15 cellular contexts compared by ENCODE assay signal in the genomic region with DNA sequence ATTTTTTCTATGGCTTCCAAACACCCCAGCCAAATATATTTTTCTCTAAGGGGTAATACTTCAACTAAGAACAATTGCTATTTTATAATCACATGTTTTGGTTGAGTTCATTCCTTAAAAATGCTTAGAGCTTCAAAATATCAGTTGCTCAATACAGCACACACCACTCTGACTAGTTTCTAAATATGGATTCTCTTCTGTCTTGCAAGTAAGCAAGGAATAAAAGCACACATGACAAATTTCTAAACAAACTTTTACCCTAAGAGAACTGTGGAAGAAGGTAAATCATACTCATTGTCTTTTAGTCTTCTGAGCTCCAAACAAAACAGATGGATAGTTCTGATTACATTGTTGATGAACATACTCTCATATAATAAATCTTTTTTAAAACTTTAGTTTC. TPM values are rescaled to one million over a fixed set of nuclear protein-coding genes. Genes with fewer than 3 reads are reported as not detected.
DNase-seq lines count a peak whose midpoint lies in the region; ATAC-seq, FAIRE-seq and TF ChIP-seq lines count a peak whose summit lies in the region.
"Had no signal": no experiment of that assay in that cellular context is flagged by ENCODE, and none has a peak within 500 bp of the region (broad histone marks: within the 10 kb centered on the region; RNA-seq: fewer than 3 reads in every experiment).

No MANE protein-coding gene starts in this region.

- DNase-seq in HFFc6 = peak; percentile 54
- DNase-seq in choroid plexus epithelial cell (ENCODE audit: low read depth) = peak; percentile 91
- no peak for DNase-seq in left cardiac atrium
- no peak for DNase-seq in suprapubic skin (ENCODE audit: low spot score in 2 of 2)
- DNase-seq in OCI-M1 (lab: John Stamatoyannopoulos, UW) = no peak
- no peak for DNase-seq in GM12891 (ENCODE audit: insufficient read length, low spot score)
- DNase-seq: Calu3; endodermal cell; Karpas-422; NCI-H2081 treated with DMSO at 0.1 percent for 48 hours; NK-92 treated with Interleukin-12 subunit alpha and Interleukin-12 subunit beta, amount 100 ng/mL, for 24 hours; stimulated activated naive CD8-positive, alpha-beta T cell treated with anti-CD3 and anti-CD28 coated beads, Interleukin-15, amount 100 ng/mL, for 72 hours had no signal

- no peaks in the 10 kb centered on the region for H3K9me3 ChIP-seq in suprapubic skin
- H3K9me3 ChIP-seq: SJSA1 had no signal

- no peaks in the 10 kb centered on the region for H3K27me3 ChIP-seq in suprapubic skin
- H3K27me3 ChIP-seq: SJSA1 had no signal

- TF ChIP-seq POLR2A in suprapubic skin (IDR thresholded peaks at IDR 0.05) (no peak), GM12891 (IDR thresholded peaks at IDR 0.05; ENCODE audit: low read depth, low read length) (no peak)

- intact Hi-C loops in left cardiac atrium (cut with DNase I) = no loop called here

- FAIRE-seq in GM12891 (lab: Jason Lieb, UNC) = no peak

- no peaks in the 10 kb centered on the region for H3K27me3 Mint-ChIP-seq in HFFc6 (ENCODE audit: insufficient read depth)
- H3K27me3 Mint-ChIP-seq: memory B cell; stimulated activated naive CD8-positive, alpha-beta T cell treated with anti-CD3 and anti-CD28 coated beads, Interleukin-15, amount 100 ng/mL, for 72 hours had no signal

- H3K36me3 ChIP-seq in suprapubic skin = no peaks in the 10 kb centered on the region

- no peaks in the 10 kb centered on the region for H3K9me3 Mint-ChIP-seq in HFFc6
- H3K9me3 Mint-ChIP-seq: endodermal cell; memory B cell; stimulated activated naive CD8-positive, alpha-beta T cell treated with anti-CD3 and anti-CD28 coated beads, Interleukin-15, amount 100 ng/mL, for 72 hours had no signal

- H3K4me3 ChIP-seq in choroid plexus epithelial cell (ENCODE audit: low read depth, low read length) = no peak overlapping the region
- H3K4me3 ChIP-seq in suprapubic skin = no peak overlapping the region
- H3K4me3 ChIP-seq: SJSA1 had no signal

- H3K4me1 Mint-ChIP-seq in HFFc6 (ENCODE audit: low read depth) = peaks cover 51% of the 10 kb centered on the region

- peaks cover 57% of the 10 kb centered on the region for H3K36me3 Mint-ChIP-seq in HFFc6 (ENCODE audit: low read depth)

- H3K4me1 ChIP-seq in suprapubic skin = peaks cover 16% of the 10 kb centered on the region
- H3K4me1 ChIP-seq: SJSA1 had no signal

- H3K27ac Mint-ChIP-seq in HFFc6 = peak overlapping the region; percentile 68
- H3K27ac Mint-ChIP-seq: endodermal cell; memory B cell; stimulated activated naive CD8-positive, alpha-beta T cell treated with anti-CD3 and anti-CD28 coated beads, Interleukin-15, amount 100 ng/mL, for 72 hours had no signal

- TF ChIP-seq EP300 in suprapubic skin (IDR thresholded peaks at IDR 0.05) = no peak

- ATAC-seq in left cardiac atrium (peak; percentile 57 to 59), GM18498 (IDR thresholded peaks at IDR 0.05; ENCODE audit: unreplicated experiment) (no peak)
- ATAC-seq: stimulated activated naive CD8-positive, alpha-beta T cell treated with anti-CD3 and anti-CD28 coated beads, Interleukin-15, amount 100 ng/mL, for 72 hours had no signal

- H3K4me3 Mint-ChIP-seq in HFFc6 = no peak overlapping the region
- H3K4me3 Mint-ChIP-seq: endodermal cell; memory B cell; stimulated activated naive CD8-positive, alpha-beta T cell treated with anti-CD3 and anti-CD28 coated beads, Interleukin-15, amount 100 ng/mL, for 72 hours had no signal

- peak overlapping the region; percentile 46 for H3K27ac ChIP-seq in suprapubic skin
- H3K27ac ChIP-seq: SJSA1 had no signal

- TF ChIP-seq CTCF in HFFc6 (IDR thresholded peaks at IDR 0.05) (no peak), choroid plexus epithelial cell (conservative IDR thresholded peaks at IDR 0.05; ENCODE audit: low read depth, low read length) (no peak), suprapubic skin (IDR thresholded peaks at IDR 0.05) (no peak)

TF ChIP-seq in GM12891, 5 proteins besides CTCF, POLR2A, EP300 and RAD21:
- TF ChIP-seq SPI1 (IDR thresholded peaks at IDR 0.05; ENCODE audit: low read depth, low read length) = no peak
- no peak for TF ChIP-seq POLR2AphosphoS5 (IDR thresholded peaks at IDR 0.05; ENCODE audit: low read depth, low read length)
- no peak for TF ChIP-seq POU2F2 (IDR thresholded peaks at IDR 0.05; ENCODE audit: low read depth, low read length)
- no peak for TF ChIP-seq PAX5 (IDR thresholded peaks at IDR 0.05; ENCODE audit: insufficient read depth, low read length, severe bottlenecking)
- TF ChIP-seq TAF1 (IDR thresholded peaks at IDR 0.05; ENCODE audit: low read depth, low read length) = no peak

RNA-seq across cellular contexts. Expression of a gene that starts 27.2 kb away (rescaled TPM):
- total RNA-seq in HFFc6 (2021; fragmentation: NEBNext Ultra II Directional; extraction: Animal tissue kit (Norgen Biotek cat#: 25700)) = 100 to 1,000 TPM; 137 to 198 (median 144) TPM
- total RNA-seq in left cardiac atrium (10 to 100 TPM; 39.3 to 49.8 TPM), suprapubic skin (10 to 100 TPM in 3 of 4 donors, 1 to 10 TPM in 1; 9.8 to 22.2 (median 12.8) TPM)
- 5.2 TPM for polyA plus RNA-seq in GM12891 (2012; ENCODE audit: low read depth, missing spikeins)

Comparison
In these comparisons a context has a peak if more than half of its experiments do, and no peak if none do; other contexts are left out.
1. DNase-seq: peak in HFFc6 (single experiment) and choroid plexus epithelial cell (single experiment); none in left cardiac atrium (single experiment), suprapubic skin (0 of 2), OCI-M1 (single experiment) and GM12891 (single experiment).